Comparison of ENCODE assay signal across 9 cellular contexts in genomic region chr11:33947918-33948317, GRCh38. TPM values are rescaled to one million over a fixed set of nuclear protein-coding genes. Genes with fewer than 3 reads are reported as not detected.
"Had no signal": no experiment of that assay in that cellular context is flagged by ENCODE, and none has a peak within 500 bp of the region (broad histone marks: within the 10 kb centered on the region; RNA-seq: fewer than 3 reads in every experiment).

No MANE protein-coding gene starts in this region.

RNA-seq across cellular contexts. Expression of gene LMO2, which starts 56.0 kb away (rescaled TPM):
- total RNA-seq: activated CD4-positive, alpha-beta memory T cell treated with anti-CD3 and anti-CD28 coated beads for 36 hours; activated CD4-positive, alpha-beta memory T cell treated with anti-CD3 and anti-CD28 coated beads, Interleukin-2, amount 10 ng/mL, durations not matched to agents 7 days and 5 days; activated CD4-positive, alpha-beta T cell treated with anti-CD3 and anti-CD28 coated beads for 36 hours; activated CD4-positive, alpha-beta T cell treated with anti-CD3 and anti-CD28 coated beads, Interleukin-2, amount 10 ng/mL, durations not matched to agents 24 days and 14 days; activated CD4-positive, alpha-beta T cell treated with anti-CD3 and anti-CD28 coated beads, Interleukin-2, amount 10 ng/mL, durations not matched to agents 7 days and 5 days; activated CD8-positive, alpha-beta memory T cell treated with anti-CD3 and anti-CD28 coated beads, Interleukin-2, amount 10 ng/mL, durations not matched to agents 7 days and 5 days; activated CD8-positive, alpha-beta T cell treated with anti-CD3 and anti-CD28 coated beads for 36 hours; activated CD8-positive, alpha-beta T cell treated with anti-CD3 and anti-CD28 coated beads, Interleukin-2, amount 10 ng/mL, durations not matched to agents 7 days and 5 days; T-helper 2 cell treated with Interferon-gamma antibody and Interleukin-4, amounts not matched to agents 100 ng/mL and 5 ng/mL, for 36 hours had no signal
